19 cellular contexts compared by ENCODE assay signal in the genomic region with DNA sequence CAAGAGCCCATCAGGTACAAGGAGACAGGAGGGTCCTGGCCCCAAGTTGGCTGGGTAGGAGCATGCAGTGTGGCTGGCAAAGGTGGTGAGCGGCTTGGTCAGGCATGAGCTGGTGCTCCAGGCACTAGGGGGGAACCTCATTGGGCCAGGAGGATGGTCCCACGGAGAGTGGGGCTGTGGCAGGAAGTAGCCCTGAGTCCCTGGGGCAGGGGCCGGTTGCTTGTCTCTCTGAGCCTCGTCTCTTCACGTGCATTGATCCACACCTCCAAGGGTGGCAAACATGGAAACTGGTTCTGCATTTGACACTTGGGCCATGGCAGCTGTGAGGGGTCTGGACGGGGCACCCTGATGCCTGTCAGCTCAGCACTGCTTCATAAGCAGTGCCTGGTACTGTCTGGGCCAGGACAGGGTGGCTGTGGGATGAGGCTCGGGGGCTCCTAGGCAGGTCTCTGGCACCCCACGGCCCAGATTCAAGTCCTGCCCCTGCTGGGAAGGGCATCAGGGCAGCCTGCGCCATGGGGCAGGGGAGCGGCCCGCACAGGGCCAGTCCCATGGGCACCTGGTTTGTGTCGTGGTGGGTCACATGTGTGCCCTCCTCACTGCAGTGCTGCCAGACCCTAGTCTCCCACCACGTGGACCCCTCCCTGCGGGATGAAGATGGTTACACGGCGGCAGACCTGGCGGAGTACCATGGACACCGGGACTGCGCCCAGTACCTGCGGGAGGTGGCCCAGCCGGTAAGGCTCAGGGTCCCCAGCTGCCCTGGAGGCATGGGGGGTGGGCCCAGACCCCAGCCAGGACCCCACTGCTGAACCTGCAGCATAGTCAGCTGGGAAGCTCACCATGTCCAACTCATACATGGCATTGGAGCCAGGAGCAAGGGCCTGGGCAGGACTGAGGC. TPM values are rescaled to one million over a fixed set of nuclear protein-coding genes. Genes with fewer than 3 reads are reported as not detected.
DNase-seq lines count a peak whose midpoint lies in the region; ATAC-seq and TF ChIP-seq lines count a peak whose summit lies in the region.
"Had no signal": no experiment of that assay in that cellular context is flagged by ENCODE, and none has a peak within 500 bp of the region (broad histone marks: within the 10 kb centered on the region; RNA-seq: fewer than 3 reads in every experiment).

No MANE protein-coding gene starts in this region.

- H3K4me3 Mint-ChIP-seq in endodermal cell: no peak overlapping the region

- H3K27me3 Mint-ChIP-seq in endodermal cell (ENCODE audit: insufficient read depth): peaks cover 8% of the 10 kb centered on the region

- TF ChIP-seq POLR2A in right lobe of liver (IDR thresholded peaks at IDR 0.05): no peak

- no peaks in the 10 kb centered on the region for H3K36me3 ChIP-seq in right atrium auricular region
- no peaks in the 10 kb centered on the region for H3K36me3 ChIP-seq in endodermal cell (ENCODE audit: control insufficient read depth, insufficient read depth, low read length)
- no peaks in the 10 kb centered on the region for H3K36me3 ChIP-seq in right lobe of liver
- H3K36me3 ChIP-seq in upper lobe of right lung: no peaks in the 10 kb centered on the region
- H3K36me3 ChIP-seq in Karpas-422 (ENCODE audit: insufficient read depth, low read length): no peaks in the 10 kb centered on the region; the same call in 1 of the 2 replicates
- H3K36me3 ChIP-seq in MM.1S (replicated peaks; ENCODE audit: insufficient read depth, low read length): no peaks in the 10 kb centered on the region

- no peak for TF ChIP-seq CTCF in right atrium auricular region (IDR thresholded peaks at IDR 0.05)
- TF ChIP-seq CTCF in endodermal cell (conservative IDR thresholded peaks at IDR 0.05): no peak
- TF ChIP-seq CTCF in right lobe of liver (IDR thresholded peaks at IDR 0.05): no peak
- no peak for TF ChIP-seq CTCF in upper lobe of right lung (IDR thresholded peaks at IDR 0.05)
- no peak for TF ChIP-seq CTCF in MM.1S (IDR thresholded peaks at IDR 0.05; ENCODE audit: low read length)

- ATAC-seq in Right ventricle myocardium inferior (no peak), right lobe of liver (peak in 1 of 4 donors; percentile 18), upper lobe of right lung (peak; percentile 3), HG03135 (IDR thresholded peaks at IDR 0.05; ENCODE audit: unreplicated experiment) (no peak)
- ATAC-seq: GM12878 had no signal

- DNase-seq in Right ventricle myocardium inferior (ENCODE audit: missing footprints): peak; percentile 23
- DNase-seq in right atrium auricular region (ENCODE audit: low spot score): no peak
- DNase-seq in endodermal cell: peak; percentile 30
- DNase-seq in right lobe of liver: peak in 2 of 3 donors; percentile 18 to 47
- DNase-seq in upper lobe of right lung: no peak
- DNase-seq in Karpas-422: no peak
- no peak for DNase-seq in MM.1S
- DNase-seq: C1 segment of cervical spinal cord, DMS 273 treated with DMSO at 0.1 percent for 48 hours, GDM1, NCI-H1092, NCI-H146, NCI-H2081 treated with DMSO at 0.1 percent for 48 hours, NCI-H524 had no signal

- H3K79me2 ChIP-seq in Karpas-422 (ENCODE audit: low read length) (no peaks in the 10 kb centered on the region), MM.1S (ENCODE audit: low read length) (no peaks in the 10 kb centered on the region)

- WGBS in endodermal cell (ENCODE audit: insufficient coverage in 1 of 2, insufficient read length in 1 of 2), 2 experiments: 92 to 97% methylated on average over 19 to 21 of the region's 21 CpGs
- 100% methylated on average over 1 of the region's 21 CpGs for WGBS in right lobe of liver (ENCODE audit: insufficient coverage, low coverage, low lambda C conversion rate, missing lambda C conversion rate)

- H3K9ac ChIP-seq in endodermal cell (ENCODE audit: extremely low read depth, low read length, poor library complexity, severe bottlenecking): no peak overlapping the region
- H3K9ac ChIP-seq in Karpas-422 (ENCODE audit: low read length): no peak overlapping the region
- H3K9ac ChIP-seq in MM.1S (ENCODE audit: low read length): no peak overlapping the region
- H3K9ac ChIP-seq: KMS-11 had no signal

- H3K36me3 Mint-ChIP-seq in endodermal cell (ENCODE audit: low read depth): no peaks in the 10 kb centered on the region

- H3F3A ChIP-seq in MM.1S (ENCODE audit: insufficient read depth, low read length): no peaks in the 10 kb centered on the region

- H3K27me3 ChIP-seq in right atrium auricular region (no peaks in the 10 kb centered on the region), endodermal cell (ENCODE audit: control insufficient read depth, insufficient read depth, low read length, poor library complexity, severe bottlenecking) (peaks cover 6% of the 10 kb centered on the region), right lobe of liver (no peaks in the 10 kb centered on the region), upper lobe of right lung (peaks cover 21% of the 10 kb centered on the region), Karpas-422 (ENCODE audit: low read length) (no peaks in the 10 kb centered on the region), MM.1S (replicated peaks; ENCODE audit: insufficient read depth, low read length) (no peaks in the 10 kb centered on the region)

- no peaks in the 10 kb centered on the region for H4K20me1 ChIP-seq in Karpas-422 (ENCODE audit: insufficient read depth, low read depth, low read length)
- H4K20me1 ChIP-seq in MM.1S (ENCODE audit: insufficient read depth, low read length): no peaks in the 10 kb centered on the region

- H3K27ac Mint-ChIP-seq in endodermal cell: no peak overlapping the region

- no peak overlapping the region for H3K27ac ChIP-seq in right atrium auricular region
- H3K27ac ChIP-seq in endodermal cell (ENCODE audit: low read depth, low read length): no peak overlapping the region
- no peak overlapping the region for H3K27ac ChIP-seq in right lobe of liver
- no peak overlapping the region for H3K27ac ChIP-seq in upper lobe of right lung
- no peak overlapping the region for H3K27ac ChIP-seq in Karpas-422 (ENCODE audit: low read length)
- H3K27ac ChIP-seq in MM.1S (ENCODE audit: low read length): no peak overlapping the region
- H3K27ac ChIP-seq: KMS-11 had no signal

- peaks cover 0 to 8% of the 10 kb centered on the region in 2 donors for H3K4me1 ChIP-seq in right atrium auricular region
- no peaks in the 10 kb centered on the region for H3K4me1 ChIP-seq in endodermal cell (ENCODE audit: control insufficient read depth, insufficient read depth, low read length)
- no peaks in the 10 kb centered on the region for H3K4me1 ChIP-seq in right lobe of liver
- H3K4me1 ChIP-seq in upper lobe of right lung: no peaks in the 10 kb centered on the region
- H3K4me1 ChIP-seq in Karpas-422 (ENCODE audit: low read length): no peaks in the 10 kb centered on the region
- H3K4me1 ChIP-seq in MM.1S (ENCODE audit: low read length): no peaks in the 10 kb centered on the region

- H2AFZ ChIP-seq in Karpas-422 (ENCODE audit: low read length): no peak overlapping the region
- H2AFZ ChIP-seq in MM.1S (ENCODE audit: low read length): no peak overlapping the region

- peaks cover 2% of the 10 kb centered on the region for H3K9me3 Mint-ChIP-seq in endodermal cell

- no peak overlapping the region for H3K4me3 ChIP-seq in right atrium auricular region
- H3K4me3 ChIP-seq in endodermal cell (ENCODE audit: low read length): no peak overlapping the region
- no peak overlapping the region for H3K4me3 ChIP-seq in right lobe of liver
- H3K4me3 ChIP-seq in upper lobe of right lung: no peak overlapping the region
- no peak overlapping the region for H3K4me3 ChIP-seq in Karpas-422 (ENCODE audit: low read length)
- H3K4me3 ChIP-seq in MM.1S (ENCODE audit: low read length): no peak overlapping the region
- H3K4me3 ChIP-seq: GM12878 had no signal

- intact Hi-C loops in Right ventricle myocardium inferior (cut with DNase I) (no loop called here), right lobe of liver (cut with DNase I) (no loop called here), upper lobe of right lung (cut with DNase I) (no loop called here)

- H3K4me2 ChIP-seq in Karpas-422 (ENCODE audit: low read depth, low read length, poor library complexity, severe bottlenecking) (no peak overlapping the region), MM.1S (ENCODE audit: low read depth, low read length) (no peak overlapping the region)
- H3K4me2 ChIP-seq: KMS-11 had no signal

- peaks cover 0 to 14% of the 10 kb centered on the region in 2 donors for H3K9me3 ChIP-seq in right atrium auricular region
- H3K9me3 ChIP-seq in endodermal cell (ENCODE audit: control insufficient read depth, low read length): peaks cover 10% of the 10 kb centered on the region
- no peaks in the 10 kb centered on the region for H3K9me3 ChIP-seq in right lobe of liver
- H3K9me3 ChIP-seq in upper lobe of right lung: no peaks in the 10 kb centered on the region
- peaks cover 7% of the 10 kb centered on the region; the same call in 1 of the 2 replicates for H3K9me3 ChIP-seq in Karpas-422 (ENCODE audit: low read length)
- no peaks in the 10 kb centered on the region for H3K9me3 ChIP-seq in MM.1S (replicated peaks; ENCODE audit: insufficient read depth, low read length)

- H3K4me1 Mint-ChIP-seq in endodermal cell: no peaks in the 10 kb centered on the region

- H3K9me2 ChIP-seq in Karpas-422 (replicated peaks; ENCODE audit: insufficient read depth, low read length) (no peaks in the 10 kb centered on the region), MM.1S (replicated peaks; ENCODE audit: insufficient read depth, low read length) (no peaks in the 10 kb centered on the region)

RNA-seq across cellular contexts. Expression of gene ESPNL, which starts 16.4 kb away (rescaled TPM):
- total RNA-seq in Right ventricle myocardium inferior: not detected
- total RNA-seq in right atrium auricular region: 1 to 10 TPM in 1 of 2 donors, under 1 TPM in 1; 0.26 to 2.0 TPM
- under 1 TPM; 0.15 to 0.86 TPM for total RNA-seq in endodermal cell
- polyA plus RNA-seq in endodermal cell (2013, experiment 1 of 2): 0.32 TPM
- polyA plus RNA-seq in endodermal cell (2013, experiment 2 of 2): 0.25 TPM
- total RNA-seq in right lobe of liver: 1 to 10 TPM in 1 of 6 experiments, under 1 TPM in 5; 0.11 to 1.1 (median 0.50) TPM
- 0.35 TPM for total RNA-seq in upper lobe of right lung
- total RNA-seq in Karpas-422 (2014; rRNA removed; shearing (Covaris generic); ENCODE audit: low replicate concordance): 1.0 TPM in 2 replicates
- total RNA-seq: A172, MCF 10A had no signal

RNA-seq across cellular contexts. Expression of gene KLHL30, which starts 21.9 kb away (rescaled TPM):
- total RNA-seq in Right ventricle myocardium inferior (20.6 TPM), right atrium auricular region (10 to 100 TPM; 24.9 to 29.0 TPM), endodermal cell (not detected), right lobe of liver (under 1 TPM in 4 of 6 experiments, not detected in 2; 0.04 to 0.19 (median 0.11) TPM), upper lobe of right lung (0.90 TPM)
- 0.25 TPM for polyA plus RNA-seq in endodermal cell (2013, experiment 1 of 2)
- polyA plus RNA-seq in endodermal cell (2013, experiment 2 of 2): 0.41 TPM
- total RNA-seq in Karpas-422 (2014; rRNA removed; shearing (Covaris generic); ENCODE audit: low replicate concordance): not detected in 2 replicates
- total RNA-seq: GM12878 had no signal

RNA-seq across cellular contexts. Expression of gene ERFE, which starts 42.2 kb away (rescaled TPM):
- 0.51 TPM for total RNA-seq in Right ventricle myocardium inferior
- total RNA-seq in right atrium auricular region: 1 to 10 TPM in 1 of 2 donors, under 1 TPM in 1; 0.33 to 1.5 TPM
- total RNA-seq in endodermal cell: 1 to 10 TPM in 1 of 2 donors, under 1 TPM in 1; 0.48 to 1.6 TPM
- 3.4 TPM for polyA plus RNA-seq in endodermal cell (2013, experiment 1 of 2)
- 2.0 TPM for polyA plus RNA-seq in endodermal cell (2013, experiment 2 of 2)
- 1 to 10 TPM in 1 of 6 experiments, under 1 TPM in 2, not detected in 3; 0.27 to 1.4 (median 0.31) TPM for total RNA-seq in right lobe of liver
- total RNA-seq in upper lobe of right lung: not detected
- total RNA-seq in Karpas-422 (2014; rRNA removed; shearing (Covaris generic); ENCODE audit: low replicate concordance): 2.8 and 4.1 TPM in 2 replicates
- total RNA-seq: GM12878 had no signal
- polyA plus RNA-seq: GM12878 had no signal

RNA-seq across cellular contexts. Expression of gene SCLY, which starts 55.7 kb away (rescaled TPM):
- total RNA-seq in Right ventricle myocardium inferior (10.8 TPM), right atrium auricular region (10 to 100 TPM in 1 of 2 donors, 1 to 10 TPM in 1; 6.5 to 11.3 TPM), endodermal cell (10 to 100 TPM; 39.0 to 45.0 TPM), right lobe of liver (10 to 100 TPM; 24.4 to 54.2 (median 35.9) TPM), upper lobe of right lung (13.0 TPM)
- polyA plus RNA-seq in endodermal cell (2013, experiment 1 of 2): 26.0 TPM
- polyA plus RNA-seq in endodermal cell (2013, experiment 2 of 2): 23.0 TPM
- total RNA-seq in Karpas-422 (2014; rRNA removed; shearing (Covaris generic); ENCODE audit: low replicate concordance): 20.5 and 48.0 TPM in 2 replicates

Comparison
In these comparisons a context has a peak if more than half of its experiments do, and no peak if none do; other contexts are left out.
1. DNase-seq: peak in Right ventricle myocardium inferior (single experiment), endodermal cell (single experiment) and right lobe of liver (2 of 3); none in right atrium auricular region (single experiment), upper lobe of right lung (single experiment), Karpas-422 (single experiment) and MM.1S (single experiment).
2. RNA of gene KLHL30, which starts 21.9 kb away (total RNA-seq): 24.9 to 29.0 TPM in right atrium auricular region and 20.6 TPM in Right ventricle myocardium inferior (single experiment); 0.90 TPM in upper lobe of right lung (single experiment), 0.04 to 0.19 TPM in right lobe of liver, not detected in endodermal cell and not detected in Karpas-422; every median in the first group is over 10 times any median in the second.